1 cellular context compared by ENCODE assay signal in the genomic region with DNA sequence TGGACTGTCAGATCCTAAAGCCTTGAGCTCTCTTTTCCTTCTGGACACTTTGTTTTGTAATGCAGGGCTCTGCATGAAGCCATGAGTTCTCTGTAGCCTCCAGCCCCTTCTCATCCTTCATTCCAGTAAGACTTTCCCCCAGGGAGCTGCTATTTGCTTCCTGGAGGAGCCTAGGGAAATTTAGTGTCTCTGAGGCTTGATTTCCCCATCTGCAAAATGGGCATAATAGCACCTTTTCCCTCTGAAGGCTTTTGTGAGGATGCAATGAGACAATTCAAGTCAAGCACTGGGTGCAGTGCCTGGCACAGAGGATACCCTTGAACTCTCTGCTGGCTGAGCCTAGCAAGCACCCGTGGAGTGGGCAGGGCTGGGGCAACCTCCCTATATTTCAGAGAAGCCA.
TF ChIP-seq lines count a peak whose summit lies in the region.

No MANE protein-coding gene starts in this region.

TF ChIP-seq in HepG2, 621 proteins besides CTCF, POLR2A, EP300 and RAD21 (continued from another document):
- TF ChIP-seq, protein P1, sequence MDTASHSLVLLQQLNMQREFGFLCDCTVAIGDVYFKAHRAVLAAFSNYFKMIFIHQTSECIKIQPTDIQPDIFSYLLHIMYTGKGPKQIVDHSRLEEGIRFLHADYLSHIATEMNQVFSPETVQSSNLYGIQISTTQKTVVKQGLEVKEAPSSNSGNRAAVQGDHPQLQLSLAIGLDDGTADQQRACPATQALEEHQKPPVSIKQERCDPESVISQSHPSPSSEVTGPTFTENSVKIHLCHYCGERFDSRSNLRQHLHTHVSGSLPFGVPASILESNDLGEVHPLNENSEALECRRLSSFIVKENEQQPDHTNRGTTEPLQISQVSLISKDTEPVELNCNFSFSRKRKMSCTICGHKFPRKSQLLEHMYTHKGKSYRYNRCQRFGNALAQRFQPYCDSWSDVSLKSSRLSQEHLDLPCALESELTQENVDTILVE (CRISPR knock-in tag; IDR thresholded peaks at IDR 0.05) = no peak
